Comparison of ENCODE assay signal across 1 cellular context in genomic region chr1:64744492-64745180, GRCh38.
TF ChIP-seq lines count a peak whose summit lies in the region.

RAVER2 (plus strand) TSS chr1:64745075; CDS start chr1:64745173, 98 bp downstream.

TF ChIP-seq in HepG2, 621 proteins besides CTCF, POLR2A, EP300 and RAD21 (continued from another document and continues in another):
- no peak for TF ChIP-seq ZNF207 (IDR thresholded peaks at IDR 0.05; ENCODE audit: borderline replicate concordance)
- peak in 1 of 2 experiments; percentile 54; a peak in 1 of 4 replicates for TF ChIP-seq KLF16 (CRISPR knock-in tag; IDR thresholded peaks at IDR 0.05)
- TF ChIP-seq ZNF362 (CRISPR knock-in tag; IDR thresholded peaks at IDR 0.05; ENCODE audit: borderline replicate concordance): 0 out of 2 replicates have a peak, but pooled peaks have one; percentile 15
- TF ChIP-seq PAF1 (CRISPR knock-in tag; IDR thresholded peaks at IDR 0.05): no peak
- no peak for TF ChIP-seq IRF9 (CRISPR knock-in tag; IDR thresholded peaks at IDR 0.05; ENCODE audit: borderline replicate concordance)
- TF ChIP-seq GABPB1 (CRISPR knock-in tag; IDR thresholded peaks at IDR 0.05): peak; percentile 40; the same call in 1 of the 2 replicates
- TF ChIP-seq ZNF224 (CRISPR knock-in tag; IDR thresholded peaks at IDR 0.05): no peak
- no peak for TF ChIP-seq ZKSCAN8 (CRISPR knock-in tag; IDR thresholded peaks at IDR 0.05; ENCODE audit: borderline replicate concordance)
- peak; percentile 62 to 71; a peak in 2 of 4 replicates for TF ChIP-seq HMGXB4 (CRISPR knock-in tag; IDR thresholded peaks at IDR 0.05; ENCODE audit: borderline replicate concordance in 1 of 2, low read depth in 1 of 2)
- no peak for TF ChIP-seq ARID5B (CRISPR knock-in tag; IDR thresholded peaks at IDR 0.05)
- TF ChIP-seq RNF2 (conservative IDR thresholded peaks at IDR 0.05; ENCODE audit: low read depth): 0 out of 2 replicates have a peak, but pooled peaks have one; percentile 29
- no peak for TF ChIP-seq MTF1 (CRISPR knock-in tag; IDR thresholded peaks at IDR 0.05)
- TF ChIP-seq PRDM10 (CRISPR knock-in tag; IDR thresholded peaks at IDR 0.05; ENCODE audit: low read depth): no peak
- TF ChIP-seq CSRNP2 (CRISPR knock-in tag; conservative IDR thresholded peaks at IDR 0.05; ENCODE audit: low read depth): 0 out of 2 replicates have a peak, but pooled peaks have one; percentile 43
- peak; percentile 50; the same call in 1 of the 2 replicates for TF ChIP-seq SALL1 (CRISPR knock-in tag; IDR thresholded peaks at IDR 0.05)
- no peak for TF ChIP-seq ZNF333 (CRISPR knock-in tag; IDR thresholded peaks at IDR 0.05; ENCODE audit: borderline replicate concordance)
- TF ChIP-seq KLF11 (CRISPR knock-in tag; IDR thresholded peaks at IDR 0.05): no peak
- no peak for TF ChIP-seq ZNF382 (CRISPR knock-in tag; IDR thresholded peaks at IDR 0.05; ENCODE audit: borderline replicate concordance)
- no peak for TF ChIP-seq POLR2AphosphoS5 (IDR thresholded peaks at IDR 0.05; ENCODE audit: low read depth, low read length)
- TF ChIP-seq SMAD1 (CRISPR knock-in tag; IDR thresholded peaks at IDR 0.05; ENCODE audit: borderline replicate concordance, low read depth): no peak
- TF ChIP-seq PPARG (CRISPR knock-in tag; conservative IDR thresholded peaks at IDR 0.05): no peak
- TF ChIP-seq ZFAT (CRISPR knock-in tag; conservative IDR thresholded peaks at IDR 0.05): no peak
- TF ChIP-seq FOXK1 (CRISPR knock-in tag; IDR thresholded peaks at IDR 0.05; ENCODE audit: borderline replicate concordance, low read depth): no peak
- peak; percentile 53; the same call in 1 of the 2 replicates for TF ChIP-seq RBFOX2 (IDR thresholded peaks at IDR 0.05; ENCODE audit: low read depth, low read length)
- TF ChIP-seq SMAD3 (CRISPR knock-in tag; IDR thresholded peaks at IDR 0.05): no peak
- TF ChIP-seq GMEB2 (CRISPR knock-in tag; IDR thresholded peaks at IDR 0.05; ENCODE audit: low read depth): no peak
- TF ChIP-seq PAXIP1 (CRISPR knock-in tag; conservative IDR thresholded peaks at IDR 0.05): peak; percentile 13; the same call in 1 of the 2 replicates
- no peak for TF ChIP-seq ZNF570 (CRISPR knock-in tag; IDR thresholded peaks at IDR 0.05; ENCODE audit: borderline replicate concordance)
- TF ChIP-seq ZNF543 (CRISPR knock-in tag; IDR thresholded peaks at IDR 0.05): no peak
- TF ChIP-seq ZBTB7B (CRISPR knock-in tag; IDR thresholded peaks at IDR 0.05): peak; percentile 46; the same call in 1 of the 2 replicates
- no peak; the same call in 1 of the 2 replicates for TF ChIP-seq KLF6 (CRISPR knock-in tag; IDR thresholded peaks at IDR 0.05)
- TF ChIP-seq ZNF781 (CRISPR knock-in tag; IDR thresholded peaks at IDR 0.05; ENCODE audit: borderline replicate concordance, not compliant biosample characterization): no peak
- no peak for TF ChIP-seq FOXO4 (CRISPR knock-in tag; conservative IDR thresholded peaks at IDR 0.05)
- no peak for TF ChIP-seq ZNF124 (CRISPR knock-in tag; IDR thresholded peaks at IDR 0.05)
- peak; percentile 74 for TF ChIP-seq ZFY (CRISPR knock-in tag; IDR thresholded peaks at IDR 0.05)
- TF ChIP-seq NFE2L1 (CRISPR knock-in tag; IDR thresholded peaks at IDR 0.05; ENCODE audit: borderline replicate concordance): no peak
- no peak for TF ChIP-seq ZNF816 (CRISPR knock-in tag; IDR thresholded peaks at IDR 0.05; ENCODE audit: borderline replicate concordance)
- no peak for TF ChIP-seq ZFP1 (CRISPR knock-in tag; IDR thresholded peaks at IDR 0.05)
- TF ChIP-seq CREBL2 (CRISPR knock-in tag; IDR thresholded peaks at IDR 0.05; ENCODE audit: borderline replicate concordance): no peak
